23 cellular contexts compared by ENCODE assay signal in genomic region chr9:116605904-116606341, GRCh38.
A peak's percentile ranks its signal among the peaks of the same experiment; 100 is the strongest.
DNase-seq lines count a peak whose midpoint lies in the region; ATAC-seq and TF ChIP-seq lines count a peak whose summit lies in the region.
"Had no signal": no experiment of that assay in that cellular context is flagged by ENCODE, and none has a peak within 500 bp of the region (broad histone marks: within the 10 kb centered on the region; RNA-seq: fewer than 3 reads in every experiment).

No MANE protein-coding gene starts in this region.

- no peak overlapping the region for H3K4me3 Mint-ChIP-seq in endodermal cell
- H3K4me3 Mint-ChIP-seq: activated naive CD8-positive, alpha-beta T cell; activated T-helper 17 cell treated with anti-CD3 and anti-CD28 coated beads, Interleukin-2, amount 50 U/mL, for 72 hours; CD4-positive, alpha-beta T cell had no signal

- H3K4me1 ChIP-seq in endodermal cell (ENCODE audit: control insufficient read depth, insufficient read depth, low read length), result no peaks in the 10 kb centered on the region
- H3K4me1 ChIP-seq in smooth muscle cell (ENCODE audit: low read depth), result no peaks in the 10 kb centered on the region

- H3K9ac ChIP-seq in endodermal cell (ENCODE audit: extremely low read depth, low read length, poor library complexity, severe bottlenecking), result no peak overlapping the region
- no peak overlapping the region for H3K9ac ChIP-seq in smooth muscle cell (ENCODE audit: low read depth)

- H3K27ac Mint-ChIP-seq in endodermal cell, result no peak overlapping the region
- H3K27ac Mint-ChIP-seq: activated naive CD8-positive, alpha-beta T cell; activated T-helper 17 cell treated with anti-CD3 and anti-CD28 coated beads, Interleukin-2, amount 50 U/mL, for 72 hours; CD4-positive, alpha-beta T cell had no signal

- H3K9me3 ChIP-seq in endodermal cell (ENCODE audit: control insufficient read depth, low read length) (no peaks in the 10 kb centered on the region), smooth muscle cell (replicated peaks; ENCODE audit: low read depth) (no peaks in the 10 kb centered on the region)

- H3K36me3 ChIP-seq in endodermal cell (ENCODE audit: control insufficient read depth, insufficient read depth, low read length) (no peaks in the 10 kb centered on the region), smooth muscle cell (ENCODE audit: low read depth) (no peaks in the 10 kb centered on the region)

- H3K27me3 ChIP-seq in endodermal cell (ENCODE audit: control insufficient read depth, insufficient read depth, low read length, poor library complexity, severe bottlenecking) (no peaks in the 10 kb centered on the region), smooth muscle cell (ENCODE audit: low read depth) (no peaks in the 10 kb centered on the region)

- H3K36me3 Mint-ChIP-seq in endodermal cell (ENCODE audit: low read depth), result no peaks in the 10 kb centered on the region

- intact Hi-C loops in left ventricle myocardium superior (cut with micrococcal nuclease), result no loop called here
- intact Hi-C loops in sciatic nerve (cut with DNase I), result no loop called here

- no peak overlapping the region for H3K4me2 ChIP-seq in smooth muscle cell

- H3K4me3 ChIP-seq in endodermal cell (ENCODE audit: low read length) (no peak overlapping the region), skin epidermis (no peak overlapping the region), smooth muscle cell (no peak overlapping the region)

- peaks cover 2% of the 10 kb centered on the region for H3K27me3 Mint-ChIP-seq in endodermal cell (ENCODE audit: insufficient read depth)
- H3K27me3 Mint-ChIP-seq: activated naive CD8-positive, alpha-beta T cell; activated T-helper 17 cell treated with anti-CD3 and anti-CD28 coated beads, Interleukin-2, amount 50 U/mL, for 72 hours; CD4-positive, alpha-beta T cell had no signal

- TF ChIP-seq CTCF in endodermal cell (conservative IDR thresholded peaks at IDR 0.05), result no peak
- TF ChIP-seq CTCF in smooth muscle cell (IDR thresholded peaks at IDR 0.05; ENCODE audit: borderline replicate concordance, insufficient read depth, poor library complexity, severe bottlenecking), result no peak

- H3K27ac ChIP-seq in endodermal cell (ENCODE audit: low read depth, low read length) (peak overlapping the region; percentile 1), skin epidermis (peak overlapping the region in 15 of 21 experiments; percentile 1 to 79 (median 47)), smooth muscle cell (ENCODE audit: low read depth) (no peak overlapping the region)

- DNase-seq in GM03348 (ENCODE audit: low spot score) (peak; percentile 35), endodermal cell (peak; percentile 58), left ventricle myocardium superior (peak; percentile 67), smooth muscle cell (lab: John Stamatoyannopoulos, UW; ENCODE audit: unreplicated experiment) (no peak), sciatic nerve (ENCODE audit: low spot score) (no peak), NCI-H748 (lab: John Stamatoyannopoulos, UW; ENCODE audit: unreplicated experiment) (no peak)
- DNase-seq: ACHN; activated CD4-positive, alpha-beta T cell treated with anti-CD3 and anti-CD28 coated beads, Interleukin-2, amount 50 U/mL, for 1 hour; CD4-positive, alpha-beta T cell; foreskin melanocyte; GDM1; KBM-7; NCI-H1694 treated with DMSO at 0.1 percent for 48 hours; NCI-H748 treated with DMSO at 0.1 percent for 48 hours; OCI-M1; SHP77; stimulated activated CD4-positive, alpha-beta T cell treated with anti-CD3 and anti-CD28 coated beads, Interleukin-15, amount 100 ng/mL, for 24 hours had no signal

- H3F3A ChIP-seq in smooth muscle cell (ENCODE audit: low read depth), result no peaks in the 10 kb centered on the region

- no peaks in the 10 kb centered on the region for H4K20me1 ChIP-seq in smooth muscle cell (ENCODE audit: low read depth)

- no peak overlapping the region for H2AFZ ChIP-seq in smooth muscle cell (ENCODE audit: low read depth)

- no peaks in the 10 kb centered on the region for H3K9me3 Mint-ChIP-seq in endodermal cell
- H3K9me3 Mint-ChIP-seq: activated T-helper 17 cell treated with anti-CD3 and anti-CD28 coated beads, Interleukin-2, amount 50 U/mL, for 72 hours; CD4-positive, alpha-beta T cell had no signal

- WGBS in endodermal cell (ENCODE audit: insufficient coverage in 1 of 2, insufficient read length in 1 of 2), 2 experiments, result 73 to 90% methylated on average over 5 to 10 of the region's 10 CpGs
- WGBS in smooth muscle cell (ENCODE audit: low lambda C conversion rate), result 56% methylated on average over 10 of the region's 10 CpGs

- H3K4me1 Mint-ChIP-seq in endodermal cell, result peaks cover 4% of the 10 kb centered on the region
- H3K4me1 Mint-ChIP-seq: activated T-helper 17 cell treated with anti-CD3 and anti-CD28 coated beads, Interleukin-2, amount 50 U/mL, for 72 hours had no signal

- H3K79me2 ChIP-seq in smooth muscle cell (ENCODE audit: low read depth), result no peaks in the 10 kb centered on the region

- ATAC-seq in left ventricle myocardium superior, result peak; percentile 95
- ATAC-seq in sciatic nerve, result no peak
- no peak for ATAC-seq in GM21737 (IDR thresholded peaks at IDR 0.05; ENCODE audit: unreplicated experiment)
- ATAC-seq: activated T-helper 17 cell treated with anti-CD3 and anti-CD28 coated beads, Interleukin-2, amount 50 U/mL, for 72 hours; HCT116; left lobe of liver had no signal

Comparison
In these comparisons a context has a peak if more than half of its experiments do, and no peak if none do; other contexts are left out.
1. DNase-seq: peak in GM03348 (single experiment), endodermal cell (single experiment) and left ventricle myocardium superior (single experiment); none in smooth muscle cell (single experiment), sciatic nerve (single experiment) and NCI-H748 (single experiment).